22 cellular contexts compared by ENCODE assay signal in the genomic region with DNA sequence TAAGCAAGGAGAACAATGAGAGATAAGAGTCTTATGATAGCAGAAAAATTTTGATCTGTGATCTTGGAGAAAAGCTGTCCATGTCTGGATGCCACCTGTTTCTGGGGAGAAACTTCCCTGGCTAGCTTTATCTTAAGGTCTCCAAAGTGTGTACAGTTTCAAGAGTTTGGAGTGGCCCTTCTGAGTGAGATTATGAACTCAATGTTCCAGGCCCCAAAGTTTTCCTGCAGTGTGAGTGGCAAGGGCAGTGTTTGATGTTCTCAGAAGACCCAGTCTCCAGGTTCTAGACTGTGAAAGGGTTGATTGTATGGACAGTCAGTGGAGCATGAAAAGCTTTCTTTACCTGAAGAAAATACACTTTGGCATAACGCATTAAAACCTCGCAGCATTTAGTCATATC.
"Had no signal": no experiment of that assay in that cellular context is flagged by ENCODE, and none has a peak within 500 bp of the region (broad histone marks: within the 10 kb centered on the region; RNA-seq: fewer than 3 reads in every experiment).

No MANE protein-coding gene starts in this region.

- H3K36me3 ChIP-seq: esophagus muscularis mucosa, gastroesophageal sphincter, heart left ventricle had no signal

- H3K4me1 ChIP-seq: esophagus muscularis mucosa, foreskin keratinocyte, heart left ventricle had no signal

- H3K27me3 Mint-ChIP-seq: memory B cell had no signal

- H3K36me3 Mint-ChIP-seq: memory B cell had no signal

- H3K4me3 Mint-ChIP-seq: immature natural killer cell, memory B cell had no signal

- DNase-seq: dermis blood vessel endothelial cell; dorsolateral prefrontal cortex; effector CD4-positive, alpha-beta T cell; effector memory CD4-positive, alpha-beta T cell; foreskin keratinocyte; heart left ventricle; hypothalamus; immature natural killer cell; islet precursor cell; kidney; kidney glomerular epithelial cell; left colon; left ventricle myocardium superior; mammary epithelial cell; mesendoderm; midbrain had no signal

- H3K9me3 Mint-ChIP-seq: memory B cell had no signal

- H3K27ac ChIP-seq: coronary artery, dorsolateral prefrontal cortex, esophagus muscularis mucosa, foreskin keratinocyte, gastroesophageal sphincter, heart left ventricle, hepatocyte had no signal

- H3K4me2 ChIP-seq: hepatocyte had no signal

- ATAC-seq: foreskin keratinocyte, gastroesophageal sphincter, heart left ventricle, left colon, left ventricle myocardium superior had no signal

- H3K27me3 ChIP-seq: dorsolateral prefrontal cortex, esophagus muscularis mucosa, foreskin keratinocyte, gastroesophageal sphincter, heart left ventricle, hepatocyte had no signal

- H3K79me2 ChIP-seq: hepatocyte had no signal

- H3K27ac Mint-ChIP-seq: immature natural killer cell, memory B cell had no signal

- H3K4me3 ChIP-seq: coronary artery, dorsolateral prefrontal cortex, esophagus muscularis mucosa, gastroesophageal sphincter, heart left ventricle, hepatocyte, lung had no signal

- H3K9me3 ChIP-seq: esophagus muscularis mucosa, gastroesophageal sphincter, heart left ventricle had no signal

- H2AFZ ChIP-seq: hepatocyte had no signal
